In genomic region chr16:84999200-84999599, GRCh38 we compare ENCODE assay signal across 1 cellular context.
TF ChIP-seq lines count a peak whose summit lies in the region.

No MANE protein-coding gene starts in this region.

TF ChIP-seq in A549, 52 proteins besides CTCF, POLR2A, EP300 and RAD21 (continued from another document):
- TF ChIP-seq, protein P1, sequence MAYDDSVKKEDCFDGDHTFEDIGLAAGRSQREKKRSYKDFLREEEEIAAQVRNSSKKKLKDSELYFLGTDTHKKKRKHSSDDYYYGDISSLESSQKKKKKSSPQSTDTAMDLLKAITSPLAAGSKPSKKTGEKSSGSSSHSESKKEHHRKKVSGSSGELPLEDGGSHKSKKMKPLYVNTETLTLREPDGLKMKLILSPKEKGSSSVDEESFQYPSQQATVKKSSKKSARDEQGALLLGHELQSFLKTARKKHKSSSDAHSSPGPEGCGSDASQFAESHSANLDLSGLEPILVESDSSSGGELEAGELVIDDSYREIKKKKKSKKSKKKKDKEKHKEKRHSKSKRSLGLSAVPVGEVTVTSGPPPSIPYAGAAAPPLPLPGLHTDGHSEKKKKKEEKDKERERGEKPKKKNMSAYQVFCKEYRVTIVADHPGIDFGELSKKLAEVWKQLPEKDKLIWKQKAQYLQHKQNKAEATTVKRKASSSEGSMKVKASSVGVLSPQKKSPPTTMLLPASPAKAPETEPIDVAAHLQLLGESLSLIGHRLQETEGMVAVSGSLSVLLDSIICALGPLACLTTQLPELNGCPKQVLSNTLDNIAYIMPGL (CRISPR knock-in tag; IDR thresholded peaks at IDR 0.05; ENCODE audit: borderline replicate concordance): no peak
- TF ChIP-seq MYC (IDR thresholded peaks at IDR 0.05; ENCODE audit: borderline replicate concordance, low read length): no peak
- no peak for TF ChIP-seq HDAC2 (IDR thresholded peaks at IDR 0.05)
